ENCODE assay signal across 11 cellular contexts in genomic region chr4:41590591-41590990, GRCh38.
DNase-seq lines count a peak whose midpoint lies in the region; TF ChIP-seq lines count a peak whose summit lies in the region.
"Had no signal": no experiment of that assay in that cellular context is flagged by ENCODE, and none has a peak within 500 bp of the region (broad histone marks: within the 10 kb centered on the region; RNA-seq: fewer than 3 reads in every experiment).

No MANE protein-coding gene starts in this region.

- H3K4me3 ChIP-seq in BLaER1 treated with 17β-estradiol and CSF1 and Interleukin-3, amounts not matched to agents 10 nM and 100 nM = no peak overlapping the region

- no peak overlapping the region for H3K27ac ChIP-seq in BLaER1 treated with 17β-estradiol and CSF1 and Interleukin-3, amounts not matched to agents 10 nM and 100 nM

- no peaks in the 10 kb centered on the region for H3K27me3 ChIP-seq in BLaER1 treated with 17β-estradiol and CSF1 and Interleukin-3, amounts not matched to agents 10 nM and 100 nM

- peak overlapping the region in 9 of 11 experiments; percentile 28 to 86 (median 67); a peak in 18 of 22 replicates for H3K4me2 ChIP-seq in BLaER1 treated with 17β-estradiol and CSF1 and Interleukin-3, amounts not matched to agents 10 nM and 100 nM

- H3K9me3 ChIP-seq in BLaER1 treated with 17β-estradiol and CSF1 and Interleukin-3, amounts not matched to agents 10 nM and 100 nM (replicated peaks in 1 of 11) = peaks cover 0 to 1% (median under 1%) of the 10 kb centered on the region in 11 experiments; a peak in 4 of 22 replicates

- H3K36me3 ChIP-seq in BLaER1 treated with 17β-estradiol and CSF1 and Interleukin-3, amounts not matched to agents 10 nM and 100 nM = no peaks in the 10 kb centered on the region

- H4K20me1 ChIP-seq in BLaER1 treated with 17β-estradiol and CSF1 and Interleukin-3, amounts not matched to agents 10 nM and 100 nM = no peaks in the 10 kb centered on the region

- peaks cover 0 to 20% (median 12%) of the 10 kb centered on the region in 10 experiments; a peak in 15 of 20 replicates for H3K4me1 ChIP-seq in BLaER1 treated with 17β-estradiol and CSF1 and Interleukin-3, amounts not matched to agents 10 nM and 100 nM

- TF ChIP-seq POLR2A in erythroblast (IDR thresholded peaks at IDR 0.05; ENCODE audit: low read length) = no peak

- H3K9ac ChIP-seq in BLaER1 treated with 17β-estradiol and CSF1 and Interleukin-3, amounts not matched to agents 10 nM and 100 nM = no peak overlapping the region

- DNase-seq in NCI-H1417 (lab: John Stamatoyannopoulos, UW) (peak; percentile 42 to 91 (median 64)), SHP77 treated with DMSO at 0.1 percent for 48 hours (lab: John Stamatoyannopoulos, UW) (peak; percentile 23), iPS-NIHi11 (ENCODE audit: low spot score) (peak; percentile 28), middle frontal gyrus (ENCODE audit: extremely low spot score, low spot score) (no peak), erythroblast (lab: John Stamatoyannopoulos, UW) (no peak)
- DNase-seq in activated CD4-positive, CD25-positive, alpha-beta regulatory T cell (lab: John Stamatoyannopoulos, UW) = no peak
- DNase-seq in activated CD4-positive, alpha-beta T cell treated with anti-CD3 and anti-CD28 coated beads, Interleukin-2, amount 50 U/mL, for 1 hour = no peak
- DNase-seq: activated CD4-positive, CD25-positive, alpha-beta regulatory T cell treated with anti-CD3 and anti-CD28 coated beads, Interleukin-2, amount 50 U/mL, for 72 hours; activated effector memory CD4-positive, alpha-beta T cell treated with anti-CD3 and anti-CD28 coated beads, Interleukin-2, amount 50 U/mL, for 16 hours; KG1 had no signal

Comparison
In these comparisons a context has a peak if more than half of its experiments do, and no peak if none do; other contexts are left out.
1. DNase-seq: peak in NCI-H1417 (3 of 3), SHP77 treated with DMSO at 0.1 percent for 48 hours (single experiment) and iPS-NIHi11 (single experiment); none in middle frontal gyrus (single experiment), activated CD4-positive, CD25-positive, alpha-beta regulatory T cell (0 of 4), erythroblast (0 of 2) and activated CD4-positive, alpha-beta T cell treated with anti-CD3 and anti-CD28 coated beads, Interleukin-2, amount 50 U/mL, for 1 hour (single experiment).